Comparison of ENCODE assay signal across 8 cellular contexts in the genomic region with DNA sequence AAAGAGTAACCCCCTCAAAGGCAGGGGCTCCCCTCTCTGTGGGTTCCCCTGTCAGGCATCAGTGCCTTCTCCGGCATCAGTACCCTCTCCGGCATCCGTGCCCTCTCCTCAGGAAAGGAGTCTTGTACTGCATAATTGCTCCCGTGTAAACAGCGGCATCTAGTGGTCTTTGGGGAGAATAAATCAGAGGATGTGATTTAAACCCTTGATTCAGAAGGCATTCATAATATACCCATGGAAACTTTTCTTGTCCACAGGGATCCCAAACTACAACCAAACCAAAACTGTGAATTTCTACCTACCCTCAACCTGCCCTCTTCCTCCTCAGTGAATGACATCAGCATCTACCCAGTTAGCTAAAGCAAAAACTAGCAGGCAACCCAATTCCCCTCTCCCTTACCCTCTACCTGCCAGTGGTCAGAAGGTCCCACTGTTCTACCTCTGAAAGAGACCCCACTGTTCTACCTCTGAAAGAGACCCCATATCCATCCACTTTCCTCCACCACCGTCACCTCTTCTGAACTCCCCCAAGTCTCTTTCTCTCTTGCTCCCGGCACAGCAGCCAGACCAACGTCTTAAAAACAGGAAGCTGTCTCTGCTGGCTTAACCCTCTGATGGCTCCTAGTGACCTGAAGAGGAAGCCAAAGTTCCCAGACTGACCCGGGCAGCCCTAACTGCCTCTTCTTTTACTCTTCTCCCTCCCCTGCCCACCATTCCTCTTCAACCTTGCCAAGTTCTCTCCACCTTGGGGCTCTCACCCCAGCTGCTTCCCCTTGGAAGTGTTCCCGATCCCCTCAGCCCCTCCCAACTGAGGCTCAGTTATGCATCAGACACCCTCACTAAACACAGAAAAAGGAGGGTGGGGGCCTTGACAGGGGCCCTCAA. TPM values are rescaled to one million over a fixed set of nuclear protein-coding genes. Genes with fewer than 3 reads are reported as not detected.
DNase-seq lines count a peak whose midpoint lies in the region; ATAC-seq, FAIRE-seq and TF ChIP-seq lines count a peak whose summit lies in the region.

No MANE protein-coding gene starts in this region.

- intact Hi-C loops in activated T-helper 1 cell treated with anti-CD3 and anti-CD28 coated beads, Interleukin-12 subunit alpha, Interleukin-12 subunit beta, Interleukin-2, Interleukin-4 antibody, amounts not matched to agents 30 ng/mL and 10 ng/mL and 1 ng/mL, durations not matched to agents 14 hours and 24 hours and 36 hours (cut with micrococcal nuclease): loop anchor here (5.0 kb wide), 1 partner anchor 108 kb away; no protein-coding TSS in a partner anchor

- peak overlapping the region; percentile 45 for H3K4me3 Mint-ChIP-seq in activated T-helper 1 cell treated with anti-CD3 and anti-CD28 coated beads, Interleukin-12 subunit alpha, Interleukin-12 subunit beta, Interleukin-2, Interleukin-4 antibody, amounts not matched to agents 30 ng/mL and 10 ng/mL and 1 ng/mL, durations not matched to agents 14 hours and 24 hours and 36 hours
- peak overlapping the region; percentile 53 for H3K4me3 Mint-ChIP-seq in nephron progenitor cell

- ATAC-seq in HG02678 (IDR thresholded peaks at IDR 0.05; ENCODE audit: unreplicated experiment) (no peak), GM21526 (IDR thresholded peaks at IDR 0.05; ENCODE audit: low FRiP score, unreplicated experiment) (no peak)

- H3K27ac Mint-ChIP-seq in activated T-helper 1 cell treated with anti-CD3 and anti-CD28 coated beads, Interleukin-12 subunit alpha, Interleukin-12 subunit beta, Interleukin-2, Interleukin-4 antibody, amounts not matched to agents 30 ng/mL and 10 ng/mL and 1 ng/mL, durations not matched to agents 14 hours and 24 hours and 36 hours: peak overlapping the region; percentile 56
- H3K27ac Mint-ChIP-seq in nephron progenitor cell: peak overlapping the region; percentile 70

- peak; percentile 80 for TF ChIP-seq CTCF in fibroblast of villous mesenchyme (IDR thresholded peaks at IDR 0.05; ENCODE audit: insufficient read depth, low read depth, low read length)
- TF ChIP-seq CTCF in nephron progenitor cell (IDR thresholded peaks at IDR 0.05): peak; percentile 89

- peak overlapping the region; percentile 22 for H3K4me3 ChIP-seq in fibroblast of villous mesenchyme (ENCODE audit: low read depth, low read length)

- no peaks in the 10 kb centered on the region for H3K9me3 Mint-ChIP-seq in activated T-helper 1 cell treated with anti-CD3 and anti-CD28 coated beads, Interleukin-12 subunit alpha, Interleukin-12 subunit beta, Interleukin-2, Interleukin-4 antibody, amounts not matched to agents 30 ng/mL and 10 ng/mL and 1 ng/mL, durations not matched to agents 14 hours and 24 hours and 36 hours
- H3K9me3 Mint-ChIP-seq in nephron progenitor cell: no peaks in the 10 kb centered on the region

- H3K27me3 Mint-ChIP-seq in activated T-helper 1 cell treated with anti-CD3 and anti-CD28 coated beads, Interleukin-12 subunit alpha, Interleukin-12 subunit beta, Interleukin-2, Interleukin-4 antibody, amounts not matched to agents 30 ng/mL and 10 ng/mL and 1 ng/mL, durations not matched to agents 14 hours and 24 hours and 36 hours (ENCODE audit: insufficient read depth): no peaks in the 10 kb centered on the region
- no peaks in the 10 kb centered on the region for H3K27me3 Mint-ChIP-seq in nephron progenitor cell (ENCODE audit: low read depth, poor library complexity)

- FAIRE-seq in HTR-8/SVneo (lab: Jason Lieb, UNC): peak; percentile 91

- peak; percentile 37 for DNase-seq in DMS153 (lab: John Stamatoyannopoulos, UW)
- DNase-seq in HTR-8/SVneo (ENCODE audit: insufficient read length, low spot score): peak; percentile 96
- peak; percentile 77 for DNase-seq in NCI-H82 treated with DMSO at 0.1 percent for 48 hours (lab: John Stamatoyannopoulos, UW; ENCODE audit: unreplicated experiment)
- DNase-seq in activated T-helper 1 cell treated with anti-CD3 and anti-CD28 coated beads, Interleukin-12 subunit alpha, Interleukin-12 subunit beta, Interleukin-2, Interleukin-4 antibody, amounts not matched to agents 30 ng/mL and 10 ng/mL and 1 ng/mL, durations not matched to agents 14 hours and 24 hours and 36 hours (ENCODE audit: low spot score): peak; percentile 25
- DNase-seq in fibroblast of villous mesenchyme (ENCODE audit: low read depth): peak; percentile 75
- peak; percentile 63 for DNase-seq in nephron progenitor cell

- H3K36me3 Mint-ChIP-seq in activated T-helper 1 cell treated with anti-CD3 and anti-CD28 coated beads, Interleukin-12 subunit alpha, Interleukin-12 subunit beta, Interleukin-2, Interleukin-4 antibody, amounts not matched to agents 30 ng/mL and 10 ng/mL and 1 ng/mL, durations not matched to agents 14 hours and 24 hours and 36 hours (ENCODE audit: low read depth): peaks cover 29% of the 10 kb centered on the region
- peaks cover 38% of the 10 kb centered on the region for H3K36me3 Mint-ChIP-seq in nephron progenitor cell (ENCODE audit: low read depth)

- peaks cover 22% of the 10 kb centered on the region for H3K4me1 Mint-ChIP-seq in activated T-helper 1 cell treated with anti-CD3 and anti-CD28 coated beads, Interleukin-12 subunit alpha, Interleukin-12 subunit beta, Interleukin-2, Interleukin-4 antibody, amounts not matched to agents 30 ng/mL and 10 ng/mL and 1 ng/mL, durations not matched to agents 14 hours and 24 hours and 36 hours (ENCODE audit: low read depth)
- peaks cover 26% of the 10 kb centered on the region for H3K4me1 Mint-ChIP-seq in nephron progenitor cell

RNA-seq across cellular contexts. Expression of gene UBE2V1, which starts 27.2 kb away (rescaled TPM):
- total RNA-seq in activated T-helper 1 cell treated with anti-CD3 and anti-CD28 coated beads, Interleukin-12 subunit alpha, Interleukin-12 subunit beta, Interleukin-2, Interleukin-4 antibody, amounts not matched to agents 30 ng/mL and 10 ng/mL and 1 ng/mL, durations not matched to agents 14 hours and 24 hours and 36 hours: 166 and 170 TPM in 2 replicates
- total RNA-seq in fibroblast of villous mesenchyme: 88.1 and 90.2 TPM in 2 replicates

Comparison
In these comparisons a context has a peak if more than half of its experiments do, and no peak if none do; other contexts are left out.
1. DNase-seq: peak in every context shown above with its lines; median percentile 96 in HTR-8/SVneo; 77 in NCI-H82 treated with DMSO at 0.1 percent for 48 hours; 75 in fibroblast of villous mesenchyme; 63 in nephron progenitor cell; 37 in DMS153; 25 in activated T-helper 1 cell treated with anti-CD3 and anti-CD28 coated beads, Interleukin-12 subunit alpha, Interleukin-12 subunit beta, Interleukin-2, Interleukin-4 antibody, amounts not matched to agents 30 ng/mL and 10 ng/mL and 1 ng/mL, durations not matched to agents 14 hours and 24 hours and 36 hours.